ENCODE assay signal across 9 cellular contexts in genomic region chr11:86183694-86184093, GRCh38.
A peak's percentile ranks its signal among the peaks of the same experiment; 100 is the strongest.
DNase-seq lines count a peak whose midpoint lies in the region; ATAC-seq and TF ChIP-seq lines count a peak whose summit lies in the region.
"Had no signal": no experiment of that assay in that cellular context is flagged by ENCODE, and none has a peak within 500 bp of the region (broad histone marks: within the 10 kb centered on the region; RNA-seq: fewer than 3 reads in every experiment).

No MANE protein-coding gene starts in this region.

- no peaks in the 10 kb centered on the region for H4K20me1 ChIP-seq in hepatocyte (ENCODE audit: insufficient read depth, poor library complexity, severe bottlenecking)

- no peaks in the 10 kb centered on the region for H3K27me3 ChIP-seq in hepatocyte
- H3K27me3 ChIP-seq: gastrocnemius medialis had no signal

- peaks cover 15% of the 10 kb centered on the region for H3K4me1 Mint-ChIP-seq in T-helper 2 cell treated with Interferon-gamma antibody and Interleukin-4, amounts not matched to agents 5 μg/mL and 100 μg/mL, for 36 hours (ENCODE audit: low read depth)

- ATAC-seq in HG02588 (IDR thresholded peaks at IDR 0.05; ENCODE audit: unreplicated experiment), result peak; percentile 41
- ATAC-seq: gastrocnemius medialis had no signal

- H3K27me3 Mint-ChIP-seq in T-helper 2 cell treated with Interferon-gamma antibody and Interleukin-4, amounts not matched to agents 5 μg/mL and 100 μg/mL, for 36 hours (ENCODE audit: low read depth), result no peaks in the 10 kb centered on the region

- in situ Hi-C loops in ACHN (cut with HindIII; ENCODE audit: low pct_ligation_motif_present, low pct_unique_long_range_greater_than_20kb, low sequenced_read_pairs), result no loop called here

- peak; percentile 18 for DNase-seq in ACHN
- peak; percentile 50 for DNase-seq in T-helper 2 cell treated with Interferon-gamma antibody and Interleukin-4, amounts not matched to agents 5 μg/mL and 100 μg/mL, for 36 hours (ENCODE audit: low spot score)
- DNase-seq in hepatocyte (ENCODE audit: low spot score), result peak; percentile 59
- DNase-seq in COLO829 (ENCODE audit: low spot score), result no peak
- no peak for DNase-seq in amniotic stem cell (lab: John Stamatoyannopoulos, UW)
- DNase-seq in germinal center (ENCODE audit: low spot score), result no peak
- DNase-seq in NCI-H446 treated with DMSO at 0.1 percent for 48 hours (lab: John Stamatoyannopoulos, UW), result no peak
- DNase-seq: gastrocnemius medialis had no signal

- H3K9me3 ChIP-seq in hepatocyte (ENCODE audit: low read depth), result no peaks in the 10 kb centered on the region
- H3K9me3 ChIP-seq: gastrocnemius medialis had no signal

- H3K27ac ChIP-seq in hepatocyte, result peak overlapping the region; percentile 75

- H3K36me3 Mint-ChIP-seq in T-helper 2 cell treated with Interferon-gamma antibody and Interleukin-4, amounts not matched to agents 5 μg/mL and 100 μg/mL, for 36 hours (ENCODE audit: low read depth), result peaks cover 3% of the 10 kb centered on the region

- H3K4me3 Mint-ChIP-seq in T-helper 2 cell treated with Interferon-gamma antibody and Interleukin-4, amounts not matched to agents 5 μg/mL and 100 μg/mL, for 36 hours, result peak overlapping the region; percentile 24

- H3K9me2 ChIP-seq in hepatocyte (replicated peaks; ENCODE audit: insufficient read depth), result no peaks in the 10 kb centered on the region

- H3K27ac Mint-ChIP-seq in T-helper 2 cell treated with Interferon-gamma antibody and Interleukin-4, amounts not matched to agents 5 μg/mL and 100 μg/mL, for 36 hours, result no peak overlapping the region

- H3K4me2 ChIP-seq in hepatocyte, result peak overlapping the region; percentile 35

- peaks cover 5% of the 10 kb centered on the region for H3K9me3 Mint-ChIP-seq in T-helper 2 cell treated with Interferon-gamma antibody and Interleukin-4, amounts not matched to agents 5 μg/mL and 100 μg/mL, for 36 hours

- H3K79me2 ChIP-seq in hepatocyte, result no peaks in the 10 kb centered on the region

- no peak overlapping the region for H2AFZ ChIP-seq in hepatocyte

- peaks cover 13% of the 10 kb centered on the region for H3K4me1 ChIP-seq in hepatocyte (ENCODE audit: insufficient read depth)

- 76% methylated on average over 2 of the region's 2 CpGs for WGBS in hepatocyte (ENCODE audit: low lambda C conversion rate, missing lambda C conversion rate)

- no peaks in the 10 kb centered on the region for H3K36me3 ChIP-seq in hepatocyte (replicated peaks; ENCODE audit: insufficient read depth, low read depth)
- H3K36me3 ChIP-seq: gastrocnemius medialis had no signal

- no peak for TF ChIP-seq CTCF in hepatocyte (IDR thresholded peaks at IDR 0.05; ENCODE audit: poor library complexity)

- H3K4me3 ChIP-seq in hepatocyte, result no peak overlapping the region
- H3K4me3 ChIP-seq: gastrocnemius medialis had no signal

Comparison
In these comparisons a context has a peak if more than half of its experiments do, and no peak if none do; other contexts are left out.
1. DNase-seq: peak in ACHN (single experiment), T-helper 2 cell treated with Interferon-gamma antibody and Interleukin-4, amounts not matched to agents 5 μg/mL and 100 μg/mL, for 36 hours (single experiment) and hepatocyte (single experiment); none in COLO829 (single experiment), amniotic stem cell (single experiment), germinal center (single experiment) and NCI-H446 treated with DMSO at 0.1 percent for 48 hours (single experiment).